17 cellular contexts compared by ENCODE assay signal in genomic region chr1:67816506-67816905, GRCh38. TPM values are rescaled to one million over a fixed set of nuclear protein-coding genes. Genes with fewer than 3 reads are reported as not detected.
DNase-seq lines count a peak whose midpoint lies in the region; ATAC-seq and TF ChIP-seq lines count a peak whose summit lies in the region.
"Had no signal": no experiment of that assay in that cellular context is flagged by ENCODE, and none has a peak within 500 bp of the region (broad histone marks: within the 10 kb centered on the region; RNA-seq: fewer than 3 reads in every experiment).

No MANE protein-coding gene starts in this region.

- H3K27me3 ChIP-seq in ascending aorta (no peaks in the 10 kb centered on the region), esophagus squamous epithelium (no peaks in the 10 kb centered on the region), parathyroid adenoma (ENCODE audit: control insufficient read depth, insufficient read depth, low read length) (no peaks in the 10 kb centered on the region), tibial nerve (no peaks in the 10 kb centered on the region)

- no peak overlapping the region for H3K9ac ChIP-seq in parathyroid adenoma

- no peak for ATAC-seq in GM18498 (IDR thresholded peaks at IDR 0.05; ENCODE audit: unreplicated experiment)
- ATAC-seq: Right ventricle myocardium inferior had no signal

- intact Hi-C loops in ascending aorta (cut with DNase I) (loop anchor here (5.0 kb wide), 1 partner anchor 49 kb away; no protein-coding TSS in a partner anchor), esophagus squamous epithelium (cut with DNase I) (no loop called here)

- TF ChIP-seq CTCF in ascending aorta (IDR thresholded peaks at IDR 0.05) (no peak), esophagus squamous epithelium (IDR thresholded peaks at IDR 0.05) (no peak), parathyroid adenoma (IDR thresholded peaks at IDR 0.05) (no peak), tibial nerve (IDR thresholded peaks at IDR 0.05) (no peak)

- H3K79me2 ChIP-seq in parathyroid adenoma = peaks cover 22% of the 10 kb centered on the region

- no peak overlapping the region for H3K4me3 ChIP-seq in ascending aorta
- H3K4me3 ChIP-seq in esophagus squamous epithelium = no peak overlapping the region
- no peak overlapping the region for H3K4me3 ChIP-seq in parathyroid adenoma (ENCODE audit: low read depth, low read length)
- H3K4me3 ChIP-seq in tibial nerve = no peak overlapping the region
- H3K4me3 ChIP-seq: HAP-1 had no signal

- TF ChIP-seq EP300 in tibial nerve (IDR thresholded peaks at IDR 0.05) = no peak

- no peak overlapping the region for H2AFZ ChIP-seq in parathyroid adenoma

- 80% methylated on average over 1 of the region's 6 CpGs; no CpG with 5 or more reads in 1 of the 2 donors for WGBS in esophagus squamous epithelium, 2 donors
- WGBS in tibial nerve, 2 donors = 93 to 94% methylated on average over 6 of the region's 6 CpGs

- H3K27ac ChIP-seq in ascending aorta (peak overlapping the region; percentile 85 to 90), esophagus squamous epithelium (peak overlapping the region in 3 of 4 donors; percentile 60 to 75 (median 70)), parathyroid adenoma (peak overlapping the region; percentile 93), tibial nerve (peak overlapping the region in 3 of 4 donors; percentile 34 to 83 (median 76))

- no peak for TF ChIP-seq POLR2A in esophagus squamous epithelium (IDR thresholded peaks at IDR 0.05)
- TF ChIP-seq POLR2A in tibial nerve (IDR thresholded peaks at IDR 0.05) = no peak

- H3K9me3 ChIP-seq in ascending aorta = no peaks in the 10 kb centered on the region
- H3K9me3 ChIP-seq in esophagus squamous epithelium = no peaks in the 10 kb centered on the region
- H3K9me3 ChIP-seq in parathyroid adenoma (ENCODE audit: control insufficient read depth, low read length) = no peaks in the 10 kb centered on the region
- H3K9me3 ChIP-seq in tibial nerve = no peaks in the 10 kb centered on the region

- no peak for DNase-seq in ascending aorta (ENCODE audit: low spot score in 2 of 2)
- no peak for DNase-seq in esophagus squamous epithelium (lab: John Stamatoyannopoulos, UW)
- DNase-seq in tibial nerve (ENCODE audit: low spot score in 2 of 2) = no peak
- DNase-seq in GOT3 (lab: John Stamatoyannopoulos, UW) = no peak
- DNase-seq in NCI-H774 (lab: John Stamatoyannopoulos, UW) = no peak
- DNase-seq in inferior parietal cortex (ENCODE audit: extremely low spot score) = no peak
- DNase-seq: CD4-positive, alpha-beta T cell; DMS79 treated with DMSO at 0.1 percent for 48 hours; NCI-H146; NCI-H2227 treated with DMSO at 0.1 percent for 48 hours; NCI-H524 treated with DMSO at 0.1 percent for 48 hours; OCI-M1 had no signal

- H3K4me1 ChIP-seq in ascending aorta (peaks cover 14 to 73% of the 10 kb centered on the region in 2 donors), esophagus squamous epithelium (peaks cover 21 to 89% (median 49%) of the 10 kb centered on the region in 3 donors), parathyroid adenoma (peaks cover 34% of the 10 kb centered on the region), tibial nerve (peaks cover 0 to 90% (median 21%) of the 10 kb centered on the region in 4 donors)

- H3K36me3 ChIP-seq in ascending aorta = no peaks in the 10 kb centered on the region
- H3K36me3 ChIP-seq in esophagus squamous epithelium = no peaks in the 10 kb centered on the region
- H3K36me3 ChIP-seq in parathyroid adenoma (ENCODE audit: control insufficient read depth, insufficient read depth, low read length) = no peaks in the 10 kb centered on the region
- H3K36me3 ChIP-seq in tibial nerve = no peaks in the 10 kb centered on the region
- H3K36me3 ChIP-seq: HAP-1 had no signal

- no peak overlapping the region for H3K4me2 ChIP-seq in parathyroid adenoma (ENCODE audit: low read length)

RNA-seq across cellular contexts. Expression of gene GNG12, which starts 16.8 kb away (rescaled TPM):
- 71.2 TPM for total RNA-seq in ascending aorta
- total RNA-seq in esophagus squamous epithelium = 100 to 1,000 TPM in 1 of 4 donors, 10 to 100 TPM in 3; 65.4 to 104 (median 89.9) TPM
- 10 to 100 TPM; 55.9 to 71.8 (median 68.4) TPM for total RNA-seq in tibial nerve
- total RNA-seq: B cell; CD4-positive, alpha-beta T cell had no signal
